ENCODE assay signal across 1 cellular context in the genomic region with DNA sequence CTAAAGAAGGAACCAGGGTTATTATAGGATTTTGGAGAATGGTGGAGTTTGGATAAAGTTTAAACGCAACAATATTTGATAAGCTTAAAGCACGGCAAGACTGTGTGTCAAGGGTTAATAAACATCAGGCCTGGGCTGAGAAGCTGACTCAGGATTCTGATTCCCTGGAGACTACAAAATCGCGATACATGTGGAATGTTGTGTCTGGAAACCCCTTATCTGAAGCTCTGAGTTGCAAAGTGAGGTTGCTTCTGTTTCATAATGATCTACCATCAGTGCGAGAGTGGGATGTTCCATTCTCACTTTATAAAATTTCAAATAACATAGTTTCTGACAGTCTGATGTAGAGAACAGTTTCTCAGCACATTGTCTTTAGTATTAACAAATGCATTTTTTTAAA.
TF ChIP-seq lines count a peak whose summit lies in the region.

No MANE protein-coding gene starts in this region.

TF ChIP-seq in HepG2, 621 proteins besides CTCF, POLR2A, EP300 and RAD21:
- TF ChIP-seq, protein P1, sequence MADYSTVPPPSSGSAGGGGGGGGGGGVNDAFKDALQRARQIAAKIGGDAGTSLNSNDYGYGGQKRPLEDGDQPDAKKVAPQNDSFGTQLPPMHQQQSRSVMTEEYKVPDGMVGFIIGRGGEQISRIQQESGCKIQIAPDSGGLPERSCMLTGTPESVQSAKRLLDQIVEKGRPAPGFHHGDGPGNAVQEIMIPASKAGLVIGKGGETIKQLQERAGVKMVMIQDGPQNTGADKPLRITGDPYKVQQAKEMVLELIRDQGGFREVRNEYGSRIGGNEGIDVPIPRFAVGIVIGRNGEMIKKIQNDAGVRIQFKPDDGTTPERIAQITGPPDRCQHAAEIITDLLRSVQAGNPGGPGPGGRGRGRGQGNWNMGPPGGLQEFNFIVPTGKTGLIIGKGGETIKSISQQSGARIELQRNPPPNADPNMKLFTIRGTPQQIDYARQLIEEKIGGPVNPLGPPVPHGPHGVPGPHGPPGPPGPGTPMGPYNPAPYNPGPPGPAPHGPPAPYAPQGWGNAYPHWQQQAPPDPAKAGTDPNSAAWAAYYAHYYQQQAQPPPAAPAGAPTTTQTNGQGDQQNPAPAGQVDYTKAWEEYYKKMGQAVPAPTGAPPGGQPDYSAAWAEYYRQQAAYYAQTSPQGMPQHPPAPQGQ (CRISPR knock-in tag; IDR thresholded peaks at IDR 0.05; ENCODE audit: borderline replicate concordance): no peak
- TF ChIP-seq, protein P2, sequence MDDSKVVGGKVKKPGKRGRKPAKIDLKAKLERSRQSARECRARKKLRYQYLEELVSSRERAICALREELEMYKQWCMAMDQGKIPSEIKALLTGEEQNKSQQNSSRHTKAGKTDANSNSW (CRISPR knock-in tag; IDR thresholded peaks at IDR 0.05; ENCODE audit: borderline replicate concordance): no peak
- no peak for TF ChIP-seq CCAR2 (optimal IDR thresholded peaks at IDR 0.05; ENCODE audit: low read depth, low read length)
- TF ChIP-seq FOXM1 (CRISPR knock-in tag; IDR thresholded peaks at IDR 0.05): no peak
- TF ChIP-seq ZMYM3 (CRISPR knock-in tag; IDR thresholded peaks at IDR 0.05): no peak
- TF ChIP-seq, protein P3, sequence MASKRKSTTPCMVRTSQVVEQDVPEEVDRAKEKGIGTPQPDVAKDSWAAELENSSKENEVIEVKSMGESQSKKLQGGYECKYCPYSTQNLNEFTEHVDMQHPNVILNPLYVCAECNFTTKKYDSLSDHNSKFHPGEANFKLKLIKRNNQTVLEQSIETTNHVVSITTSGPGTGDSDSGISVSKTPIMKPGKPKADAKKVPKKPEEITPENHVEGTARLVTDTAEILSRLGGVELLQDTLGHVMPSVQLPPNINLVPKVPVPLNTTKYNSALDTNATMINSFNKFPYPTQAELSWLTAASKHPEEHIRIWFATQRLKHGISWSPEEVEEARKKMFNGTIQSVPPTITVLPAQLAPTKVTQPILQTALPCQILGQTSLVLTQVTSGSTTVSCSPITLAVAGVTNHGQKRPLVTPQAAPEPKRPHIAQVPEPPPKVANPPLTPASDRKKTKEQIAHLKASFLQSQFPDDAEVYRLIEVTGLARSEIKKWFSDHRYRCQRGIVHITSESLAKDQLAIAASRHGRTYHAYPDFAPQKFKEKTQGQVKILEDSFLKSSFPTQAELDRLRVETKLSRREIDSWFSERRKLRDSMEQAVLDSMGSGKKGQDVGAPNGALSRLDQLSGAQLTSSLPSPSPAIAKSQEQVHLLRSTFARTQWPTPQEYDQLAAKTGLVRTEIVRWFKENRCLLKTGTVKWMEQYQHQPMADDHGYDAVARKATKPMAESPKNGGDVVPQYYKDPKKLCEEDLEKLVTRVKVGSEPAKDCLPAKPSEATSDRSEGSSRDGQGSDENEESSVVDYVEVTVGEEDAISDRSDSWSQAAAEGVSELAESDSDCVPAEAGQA (IDR thresholded peaks at IDR 0.05; ENCODE audit: low read depth): no peak
- TF ChIP-seq, protein P3 (CRISPR knock-in tag; IDR thresholded peaks at IDR 0.05; ENCODE audit: borderline replicate concordance): no peak
- 0 out of 2 replicates have a peak, but pooled peaks have one; percentile 18 for TF ChIP-seq MAFF (IDR thresholded peaks at IDR 0.05; ENCODE audit: low read depth, low read length)
- TF ChIP-seq, protein P4, sequence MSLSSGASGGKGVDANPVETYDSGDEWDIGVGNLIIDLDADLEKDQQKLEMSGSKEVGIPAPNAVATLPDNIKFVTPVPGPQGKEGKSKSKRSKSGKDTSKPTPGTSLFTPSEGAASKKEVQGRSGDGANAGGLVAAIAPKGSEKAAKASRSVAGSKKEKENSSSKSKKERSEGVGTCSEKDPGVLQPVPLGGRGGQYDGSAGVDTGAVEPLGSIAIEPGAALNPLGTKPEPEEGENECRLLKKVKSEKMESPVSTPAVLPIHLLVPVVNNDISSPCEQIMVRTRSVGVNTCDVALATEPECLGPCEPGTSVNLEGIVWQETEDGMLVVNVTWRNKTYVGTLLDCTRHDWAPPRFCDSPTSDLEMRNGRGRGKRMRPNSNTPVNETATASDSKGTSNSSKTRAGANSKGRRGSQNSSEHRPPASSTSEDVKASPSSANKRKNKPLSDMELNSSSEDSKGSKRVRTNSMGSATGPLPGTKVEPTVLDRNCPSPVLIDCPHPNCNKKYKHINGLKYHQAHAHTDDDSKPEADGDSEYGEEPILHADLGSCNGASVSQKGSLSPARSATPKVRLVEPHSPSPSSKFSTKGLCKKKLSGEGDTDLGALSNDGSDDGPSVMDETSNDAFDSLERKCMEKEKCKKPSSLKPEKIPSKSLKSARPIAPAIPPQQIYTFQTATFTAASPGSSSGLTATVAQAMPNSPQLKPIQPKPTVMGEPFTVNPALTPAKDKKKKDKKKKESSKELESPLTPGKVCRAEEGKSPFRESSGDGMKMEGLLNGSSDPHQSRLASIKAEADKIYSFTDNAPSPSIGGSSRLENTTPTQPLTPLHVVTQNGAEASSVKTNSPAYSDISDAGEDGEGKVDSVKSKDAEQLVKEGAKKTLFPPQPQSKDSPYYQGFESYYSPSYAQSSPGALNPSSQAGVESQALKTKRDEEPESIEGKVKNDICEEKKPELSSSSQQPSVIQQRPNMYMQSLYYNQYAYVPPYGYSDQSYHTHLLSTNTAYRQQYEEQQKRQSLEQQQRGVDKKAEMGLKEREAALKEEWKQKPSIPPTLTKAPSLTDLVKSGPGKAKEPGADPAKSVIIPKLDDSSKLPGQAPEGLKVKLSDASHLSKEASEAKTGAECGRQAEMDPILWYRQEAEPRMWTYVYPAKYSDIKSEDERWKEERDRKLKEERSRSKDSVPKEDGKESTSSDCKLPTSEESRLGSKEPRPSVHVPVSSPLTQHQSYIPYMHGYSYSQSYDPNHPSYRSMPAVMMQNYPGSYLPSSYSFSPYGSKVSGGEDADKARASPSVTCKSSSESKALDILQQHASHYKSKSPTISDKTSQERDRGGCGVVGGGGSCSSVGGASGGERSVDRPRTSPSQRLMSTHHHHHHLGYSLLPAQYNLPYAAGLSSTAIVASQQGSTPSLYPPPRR (CRISPR knock-in tag; IDR thresholded peaks at IDR 0.05; ENCODE audit: borderline replicate concordance): no peak
- peak; percentile 68 for TF ChIP-seq ZNF652 (CRISPR knock-in tag; IDR thresholded peaks at IDR 0.05; ENCODE audit: borderline replicate concordance, low read depth)
- no peak for TF ChIP-seq ZNF207 (IDR thresholded peaks at IDR 0.05; ENCODE audit: borderline replicate concordance)
- TF ChIP-seq NAIF1 (CRISPR knock-in tag; IDR thresholded peaks at IDR 0.05; ENCODE audit: borderline replicate concordance): no peak
- peak; percentile 30 for TF ChIP-seq AGO2 (optimal IDR thresholded peaks at IDR 0.05; ENCODE audit: low read depth, low read length)
- no peak for TF ChIP-seq SYNCRIP (IDR thresholded peaks at IDR 0.05; ENCODE audit: insufficient read depth, low read depth, low read length)
- TF ChIP-seq RBFOX2 (IDR thresholded peaks at IDR 0.05; ENCODE audit: low read depth, low read length): peak; percentile 61
- no peak for TF ChIP-seq GPN1 (CRISPR knock-in tag; IDR thresholded peaks at IDR 0.05; ENCODE audit: borderline replicate concordance)
- TF ChIP-seq, protein P5, sequence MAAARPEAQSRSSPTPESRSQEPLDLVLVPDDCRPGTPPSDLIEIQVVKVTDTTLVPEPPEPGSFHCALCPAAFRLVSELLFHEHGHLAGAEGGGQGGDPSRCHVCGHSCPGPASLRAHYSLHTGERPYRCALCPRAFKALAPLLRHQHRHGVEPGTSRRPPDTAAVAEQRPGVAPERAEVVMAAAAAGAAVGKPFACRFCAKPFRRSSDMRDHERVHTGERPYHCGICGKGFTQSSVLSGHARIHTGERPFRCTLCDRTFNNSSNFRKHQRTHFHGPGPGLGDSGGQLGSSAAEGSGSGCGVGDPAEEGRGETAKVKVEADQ (CRISPR knock-in tag; IDR thresholded peaks at IDR 0.05; ENCODE audit: borderline replicate concordance): no peak
